In genomic region chr6:25556516-25556915, GRCh38 we compare ENCODE assay signal across 9 cellular contexts.
DNase-seq lines count a peak whose midpoint lies in the region; ATAC-seq, FAIRE-seq and TF ChIP-seq lines count a peak whose summit lies in the region.
"Had no signal": no experiment of that assay in that cellular context is flagged by ENCODE, and none has a peak within 500 bp of the region (broad histone marks: within the 10 kb centered on the region; RNA-seq: fewer than 3 reads in every experiment).

No MANE protein-coding gene starts in this region.

- no peaks in the 10 kb centered on the region for H3F3A ChIP-seq in Loucy (ENCODE audit: low read depth)

- H2AFZ ChIP-seq in Loucy (ENCODE audit: low read length), result no peak overlapping the region

- no peaks in the 10 kb centered on the region for H4K20me1 ChIP-seq in Loucy (ENCODE audit: insufficient read depth, low read length, poor library complexity, severe bottlenecking)

- H3K27me3 ChIP-seq in Loucy (ENCODE audit: insufficient read depth, low read length, poor library complexity, severe bottlenecking), result no peaks in the 10 kb centered on the region
- no peaks in the 10 kb centered on the region for H3K27me3 ChIP-seq in SJCRH30
- H3K27me3 ChIP-seq in ovary, result no peaks in the 10 kb centered on the region
- no peaks in the 10 kb centered on the region for H3K27me3 ChIP-seq in tibial nerve

- FAIRE-seq in frontal cortex (lab: Jason Lieb, UNC), result peak; percentile 77

- 19 to 22% (median 20%) methylated on average over 10 of the region's 10 CpGs for WGBS in ovary, 3 donors
- WGBS in tibial nerve, 2 donors, result 23% methylated on average over 10 of the region's 10 CpGs

- H3K9ac ChIP-seq in Loucy (ENCODE audit: low read depth, low read length, poor library complexity, severe bottlenecking), result no peak overlapping the region

- TF ChIP-seq POLR2A in ovary (IDR thresholded peaks at IDR 0.05), result no peak
- no peak for TF ChIP-seq POLR2A in tibial nerve (IDR thresholded peaks at IDR 0.05)

- H3K4me2 ChIP-seq in Loucy (ENCODE audit: low read depth, low read length, poor library complexity, severe bottlenecking), result no peak overlapping the region

- intact Hi-C loops in ovary (cut with DNase I), result no loop called here

- ATAC-seq in HG03469 (IDR thresholded peaks at IDR 0.05; ENCODE audit: unreplicated experiment), result no peak

- H3K4me3 ChIP-seq in Loucy (ENCODE audit: low read length, poor library complexity, severe bottlenecking) (no peak overlapping the region), SJCRH30 (no peak overlapping the region), ovary (no peak overlapping the region), tibial nerve (no peak overlapping the region)

- H3K9me2 ChIP-seq in Loucy (replicated peaks; ENCODE audit: low read depth, low read length), result no peaks in the 10 kb centered on the region

- TF ChIP-seq CTCF in Loucy (conservative IDR thresholded peaks at IDR 0.05; ENCODE audit: low read length) (peak; percentile 92), ovary (IDR thresholded peaks at IDR 0.05) (peak; percentile 53 to 67 (median 66)), tibial nerve (IDR thresholded peaks at IDR 0.05) (peak; percentile 59 to 86 (median 72))

- H3K27ac ChIP-seq in SJCRH30 (no peak overlapping the region), ovary (no peak overlapping the region), tibial nerve (no peak overlapping the region)
- H3K27ac ChIP-seq: epithelial cell of prostate had no signal

- no peaks in the 10 kb centered on the region for H3K36me3 ChIP-seq in Loucy (ENCODE audit: insufficient read depth, low read length)
- no peaks in the 10 kb centered on the region for H3K36me3 ChIP-seq in SJCRH30
- H3K36me3 ChIP-seq in ovary, result no peaks in the 10 kb centered on the region
- no peaks in the 10 kb centered on the region for H3K36me3 ChIP-seq in tibial nerve

- H3K9me3 ChIP-seq in Loucy (ENCODE audit: insufficient read depth, low read depth, low read length), result no peaks in the 10 kb centered on the region
- H3K9me3 ChIP-seq in SJCRH30 (replicated peaks), result no peaks in the 10 kb centered on the region
- H3K9me3 ChIP-seq in ovary, result no peaks in the 10 kb centered on the region
- no peaks in the 10 kb centered on the region for H3K9me3 ChIP-seq in tibial nerve

- no peaks in the 10 kb centered on the region for H3K4me1 ChIP-seq in Loucy (ENCODE audit: insufficient read depth, low read length, poor library complexity, severe bottlenecking)
- no peaks in the 10 kb centered on the region for H3K4me1 ChIP-seq in SJCRH30
- H3K4me1 ChIP-seq in ovary (ENCODE audit: insufficient read depth), result no peaks in the 10 kb centered on the region
- H3K4me1 ChIP-seq in tibial nerve, result peaks cover 0 to 7% (median 0%) of the 10 kb centered on the region in 4 donors

- no peaks in the 10 kb centered on the region for H3K79me2 ChIP-seq in Loucy (ENCODE audit: insufficient read depth, low read length)

- TF ChIP-seq EP300 in ovary (IDR thresholded peaks at IDR 0.05), result no peak
- no peak for TF ChIP-seq EP300 in tibial nerve (IDR thresholded peaks at IDR 0.05)

- DNase-seq in GDM1 (lab: John Stamatoyannopoulos, UW) (peak; percentile 45), SJCRH30 (peak; percentile 55 to 76), frontal cortex (ENCODE audit: low spot score in 2 of 2) (peak in 1 of 2 donors; percentile 16), ovary (peak; percentile 61 to 86 (median 78)), tibial nerve (ENCODE audit: low spot score in 2 of 2) (peak; percentile 85 to 96)
- peak; percentile 60 for DNase-seq in activated gamma-delta T cell treated with anti-CD3 and anti-CD28 coated beads, Interleukin-2, amount 50 U/mL, for 16 hours (ENCODE audit: low read depth)
